ENCODE assay signal across 12 cellular contexts in the genomic region with DNA sequence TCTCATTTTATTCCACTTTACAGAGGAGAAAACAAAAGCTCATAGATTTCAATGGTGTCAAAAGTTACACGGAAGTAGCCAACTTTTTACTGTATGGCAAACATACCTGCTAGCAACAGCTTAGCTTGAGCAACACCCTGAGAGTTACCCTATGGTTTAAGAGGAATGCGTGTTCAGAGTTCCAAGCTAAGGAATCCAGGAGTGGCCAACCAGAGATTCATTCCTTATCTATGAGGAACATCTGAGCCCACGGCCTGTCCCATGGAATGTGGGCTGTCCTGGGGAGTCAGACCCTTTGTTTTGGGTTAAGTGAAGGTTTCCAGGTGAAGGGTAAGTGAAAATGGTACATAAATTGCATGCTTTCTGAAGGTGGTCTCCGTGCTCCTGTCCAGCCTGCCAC.
DNase-seq lines count a peak whose midpoint lies in the region; ATAC-seq and TF ChIP-seq lines count a peak whose summit lies in the region.
"Had no signal": no experiment of that assay in that cellular context is flagged by ENCODE, and none has a peak within 500 bp of the region (broad histone marks: within the 10 kb centered on the region; RNA-seq: fewer than 3 reads in every experiment).

No MANE protein-coding gene starts in this region.

- H3K27ac Mint-ChIP-seq in mesothelial cell of epicardium: peak overlapping the region; percentile 85
- H3K27ac Mint-ChIP-seq: activated CD8-positive, alpha-beta memory T cell treated with anti-CD3 and anti-CD28 coated beads, Interleukin-2, amount 10 ng/mL, durations not matched to agents 7 days and 5 days; naive B cell had no signal

- H3K4me3 ChIP-seq in AG10803 (ENCODE audit: low read length): no peak overlapping the region

- DNase-seq in AG10803 (ENCODE audit: low read depth): peak; percentile 73
- DNase-seq in M059J (ENCODE audit: low read depth): peak; percentile 75
- DNase-seq in dedifferentiated amniotic fluid mesenchymal stem cell (ENCODE audit: extremely low spot score): peak; percentile 44
- no peak for DNase-seq in mesothelial cell of epicardium (ENCODE audit: low spot score in 2 of 2, unreplicated experiment in 2 of 2)
- no peak for DNase-seq in NK-92 (lab: John Stamatoyannopoulos, UW; ENCODE audit: unreplicated experiment)
- no peak for DNase-seq in D341Med (ENCODE audit: low spot score)
- DNase-seq: activated CD8-positive, alpha-beta memory T cell treated with anti-CD3 and anti-CD28 coated beads, Interleukin-2, amount 10 ng/mL, durations not matched to agents 7 days and 5 days; Kasumi-1; naive B cell; NCI-H2171 had no signal

- no peak overlapping the region for H3K4me3 Mint-ChIP-seq in mesothelial cell of epicardium
- H3K4me3 Mint-ChIP-seq: activated CD8-positive, alpha-beta memory T cell treated with anti-CD3 and anti-CD28 coated beads, Interleukin-2, amount 10 ng/mL, durations not matched to agents 7 days and 5 days; naive B cell had no signal

- peaks cover 5% of the 10 kb centered on the region for H3K36me3 Mint-ChIP-seq in mesothelial cell of epicardium
- H3K36me3 Mint-ChIP-seq: activated CD8-positive, alpha-beta memory T cell treated with anti-CD3 and anti-CD28 coated beads, Interleukin-2, amount 10 ng/mL, durations not matched to agents 7 days and 5 days; naive B cell had no signal

- H3K27me3 Mint-ChIP-seq in mesothelial cell of epicardium (ENCODE audit: low read depth): peaks cover 3% of the 10 kb centered on the region

- ATAC-seq in GM18873 (IDR thresholded peaks at IDR 0.05; ENCODE audit: low FRiP score, unreplicated experiment): no peak
- no peak for ATAC-seq in HG02973 (IDR thresholded peaks at IDR 0.05; ENCODE audit: unreplicated experiment)
- ATAC-seq: activated CD8-positive, alpha-beta memory T cell treated with anti-CD3 and anti-CD28 coated beads, Interleukin-2, amount 10 ng/mL, durations not matched to agents 7 days and 5 days had no signal

- H3K9me3 Mint-ChIP-seq in mesothelial cell of epicardium: no peaks in the 10 kb centered on the region
- H3K9me3 Mint-ChIP-seq: naive B cell had no signal

- TF ChIP-seq CTCF in AG10803 (conservative IDR thresholded peaks at IDR 0.05; ENCODE audit: low read length): no peak
- no peak for TF ChIP-seq CTCF in mesothelial cell of epicardium (IDR thresholded peaks at IDR 0.05; ENCODE audit: unreplicated experiment)

- peaks cover 57% of the 10 kb centered on the region for H3K4me1 Mint-ChIP-seq in mesothelial cell of epicardium
- H3K4me1 Mint-ChIP-seq: activated CD8-positive, alpha-beta memory T cell treated with anti-CD3 and anti-CD28 coated beads, Interleukin-2, amount 10 ng/mL, durations not matched to agents 7 days and 5 days; naive B cell had no signal

Comparison
In these comparisons a context has a peak if more than half of its experiments do, and no peak if none do; other contexts are left out.
1. DNase-seq: peak in AG10803 (single experiment), M059J (single experiment) and dedifferentiated amniotic fluid mesenchymal stem cell (single experiment); none in mesothelial cell of epicardium (0 of 2), NK-92 (single experiment) and D341Med (single experiment).